8 cellular contexts compared by ENCODE assay signal in genomic region chr18:5456577-5457466, GRCh38.
DNase-seq lines count a peak whose midpoint lies in the region; ATAC-seq and TF ChIP-seq lines count a peak whose summit lies in the region.

No MANE protein-coding gene starts in this region.

- no peaks in the 10 kb centered on the region for H3K4me1 ChIP-seq in left ventricle myocardium inferior

- H3K36me3 ChIP-seq in left ventricle myocardium inferior = no peaks in the 10 kb centered on the region

- ATAC-seq in HG03196 (IDR thresholded peaks at IDR 0.05; ENCODE audit: unreplicated experiment) = peak; percentile 75

- no peaks in the 10 kb centered on the region for H3K27me3 ChIP-seq in left ventricle myocardium inferior (ENCODE audit: low read depth)

- peak overlapping the region; percentile 9 for H3K27ac ChIP-seq in left ventricle myocardium inferior (replicated peaks)

- H3K4me3 ChIP-seq in left ventricle myocardium inferior = peak overlapping the region; percentile 24

- peak; percentile 50 for TF ChIP-seq CTCF in left ventricle myocardium inferior (IDR thresholded peaks at IDR 0.05; ENCODE audit: borderline replicate concordance)

- DNase-seq in NCI-H2107 treated with DMSO at 0.1 percent for 48 hours (lab: John Stamatoyannopoulos, UW; ENCODE audit: unreplicated experiment) (peak; percentile 25), NCI-H2107 (lab: John Stamatoyannopoulos, UW) (no peak), left ventricle myocardium inferior (no peak), renal cortical epithelial cell (ENCODE audit: low read depth) (peak; percentile 40), middle frontal gyrus (ENCODE audit: extremely low spot score, low spot score) (no peak)
- peak; percentile 47 to 49 for DNase-seq in activated T-cell treated with anti-CD3 and anti-CD28 coated beads, Interleukin-2, amount 50 U/mL, for 48 hours
- DNase-seq in effector CD8-positive, alpha-beta T cell (lab: John Stamatoyannopoulos, UW) = no peak

- intact Hi-C loops in left ventricle myocardium inferior (cut with micrococcal nuclease) = no loop called here

- H3K9me3 ChIP-seq in left ventricle myocardium inferior (replicated peaks) = no peaks in the 10 kb centered on the region

Comparison
In these comparisons a context has a peak if more than half of its experiments do, and no peak if none do; other contexts are left out.
1. DNase-seq: peak in NCI-H2107 treated with DMSO at 0.1 percent for 48 hours (single experiment), activated T-cell treated with anti-CD3 and anti-CD28 coated beads, Interleukin-2, amount 50 U/mL, for 48 hours (2 of 2) and renal cortical epithelial cell (single experiment); none in NCI-H2107 (single experiment), left ventricle myocardium inferior (single experiment), effector CD8-positive, alpha-beta T cell (single experiment) and middle frontal gyrus (single experiment).